Comparison of ENCODE assay signal across 8 cellular contexts in genomic region chr7:150049012-150049655, GRCh38.
DNase-seq lines count a peak whose midpoint lies in the region; ATAC-seq, FAIRE-seq and TF ChIP-seq lines count a peak whose summit lies in the region.
"Not testable (repeated sequence)": the region's sequence is repeated elsewhere in the genome, so short reads cannot be mapped to it uniquely, and the experiment has no call there.

No MANE protein-coding gene starts in this region.

- FAIRE-seq in A549 (lab: Jason Lieb, UNC): not testable (repeated sequence)

- intact Hi-C loops in Right ventricle myocardium superior (cut with DNase I): not testable (repeated sequence)

- ATAC-seq in A549 (peak; percentile 67 to 94), GM19395 (IDR thresholded peaks at IDR 0.05; ENCODE audit: unreplicated experiment) (peak; percentile 53), Right ventricle myocardium superior (ENCODE audit: poor library complexity) (peak; percentile 95)
- ATAC-seq in activated CD4-positive, CD25-positive, alpha-beta regulatory T cell treated with anti-CD3 and anti-CD28 coated beads, Interleukin-2, amount 50 U/mL, for 24 hours: peak; percentile 43 to 66
- not testable (repeated sequence) for ATAC-seq in memory B cell (ENCODE audit: low read depth)

- peak overlapping the region; percentile 44 for H3K4me3 ChIP-seq in A549

- H3K4me1 Mint-ChIP-seq in brain: peaks cover 20% of the 10 kb centered on the region
- H3K4me1 Mint-ChIP-seq in memory B cell: not testable (repeated sequence)

- WGBS in A549 (ENCODE audit: missing lambda C conversion rate): 28% methylated on average over 21 of the region's 46 CpGs

- H3K4me2 ChIP-seq in A549: peak overlapping the region; percentile 95

- H3K36me3 Mint-ChIP-seq in brain, memory B cell: not testable (repeated sequence)

- H3K4me3 Mint-ChIP-seq in brain: peak overlapping the region; percentile 81 to 91 (median 84)
- peak overlapping the region; percentile 60 for H3K4me3 Mint-ChIP-seq in memory B cell

- H3K27me3 Mint-ChIP-seq in brain (peaks cover 29% of the 10 kb centered on the region), memory B cell (peaks cover 11% of the 10 kb centered on the region)

- not testable (repeated sequence) for H3K27ac ChIP-seq in A549

- not testable (repeated sequence) for TF ChIP-seq RAD21 in A549 (conservative IDR thresholded peaks at IDR 0.05 in 1 of 2, IDR thresholded peaks at IDR 0.05 in 1 of 2)

- not testable (repeated sequence) for TF ChIP-seq POLR2A in A549 (IDR thresholded peaks at IDR 0.05; ENCODE audit: low read length)

- POLR2A ChIA-PET in A549 (lab: Yijun Ruan, JAX): not testable (repeated sequence)

- H3K9me3 Mint-ChIP-seq in brain, memory B cell: not testable (repeated sequence)

- TF ChIP-seq CTCF in A549 (IDR thresholded peaks at IDR 0.05): peak; percentile 28; the same call in 2 of the 3 replicates
- TF ChIP-seq CTCF in brain (conservative IDR thresholded peaks at IDR 0.05): peak; percentile 55 to 64

- not testable (repeated sequence) for H3K4me1 ChIP-seq in A549

- not testable (repeated sequence) for DNase-seq in A549 (ENCODE audit: low read depth in 1 of 2, low spot score in 1 of 2); memory B cell (ENCODE audit: low spot score in 2 of 2)
- peak; percentile 69 for DNase-seq in NCI-H2171 (lab: John Stamatoyannopoulos, UW)
- DNase-seq in Right ventricle myocardium superior: peak; percentile 64
- peak; percentile 2 for DNase-seq in renal cortical epithelial cell (ENCODE audit: low read depth)

- not testable (repeated sequence) for TF ChIP-seq EP300 in A549 (IDR thresholded peaks at IDR 0.05)

- H3K27ac Mint-ChIP-seq in brain: peak overlapping the region; percentile 75 to 89 (median 80)
- H3K27ac Mint-ChIP-seq in memory B cell: not testable (repeated sequence)

- H3K9me3 ChIP-seq in A549: not testable (repeated sequence)

- CTCF ChIA-PET in A549 (lab: Yijun Ruan, JAX): not testable (repeated sequence)
